ENCODE assay signal across 13 cellular contexts in genomic region chr14:69132513-69133181, GRCh38. TPM values are rescaled to one million over a fixed set of nuclear protein-coding genes. Genes with fewer than 3 reads are reported as not detected.
DNase-seq lines count a peak whose midpoint lies in the region; ATAC-seq and TF ChIP-seq lines count a peak whose summit lies in the region.
"Had no signal": no experiment of that assay in that cellular context is flagged by ENCODE, and none has a peak within 500 bp of the region (broad histone marks: within the 10 kb centered on the region; RNA-seq: fewer than 3 reads in every experiment).

No MANE protein-coding gene starts in this region.

- no peaks in the 10 kb centered on the region for H3K27me3 Mint-ChIP-seq in chondrocyte (ENCODE audit: low read depth)

- peaks cover 4% of the 10 kb centered on the region for H3K36me3 ChIP-seq in osteoblast (ENCODE audit: insufficient read depth, low read length)
- H3K36me3 ChIP-seq: ascending aorta, upper lobe of right lung had no signal

- peak overlapping the region; percentile 75 for H3K27ac ChIP-seq in osteoblast (ENCODE audit: low read depth, low read length)
- H3K27ac ChIP-seq: 22Rv1, SJCRH30, upper lobe of right lung had no signal

- ATAC-seq in GM19463 (IDR thresholded peaks at IDR 0.05; ENCODE audit: unreplicated experiment) (no peak), GM19324 (IDR thresholded peaks at IDR 0.05; ENCODE audit: low FRiP score, unreplicated experiment) (no peak)
- ATAC-seq: left colon had no signal

- TF ChIP-seq CTCF in chondrocyte (IDR thresholded peaks at IDR 0.05) (no peak), osteoblast (IDR thresholded peaks at IDR 0.05; ENCODE audit: extremely low read depth, low read depth, low read length) (no peak), GM13977 (IDR thresholded peaks at IDR 0.05; ENCODE audit: extremely low read depth, insufficient read depth, missing control alignments) (no peak)

- DNase-seq in DMS 273 (lab: John Stamatoyannopoulos, UW; ENCODE audit: unreplicated experiment) (peak; percentile 36), DMS 273 treated with DMSO at 0.1 percent for 48 hours (lab: John Stamatoyannopoulos, UW) (no peak), NCI-H82 treated with DMSO at 0.1 percent for 48 hours (lab: John Stamatoyannopoulos, UW; ENCODE audit: unreplicated experiment) (peak; percentile 9), chondrocyte (ENCODE audit: low spot score) (no peak), osteoblast (ENCODE audit: insufficient read length, low spot score, missing footprints) (no peak), GM13977 (ENCODE audit: low spot score) (no peak)
- DNase-seq: left colon, upper lobe of right lung had no signal

- H3K27me3 ChIP-seq in osteoblast (ENCODE audit: insufficient read depth, low read length), result no peaks in the 10 kb centered on the region
- H3K27me3 ChIP-seq: ascending aorta, SJCRH30, upper lobe of right lung had no signal

- H3K4me3 ChIP-seq in osteoblast (ENCODE audit: insufficient read depth, low read length), result peak overlapping the region; percentile 7
- H3K4me3 ChIP-seq: ascending aorta, SJCRH30, upper lobe of right lung had no signal

- H3K79me2 ChIP-seq in osteoblast (ENCODE audit: insufficient read depth, low read length), result peaks cover 90% of the 10 kb centered on the region

- no peaks in the 10 kb centered on the region for H3K9me3 Mint-ChIP-seq in chondrocyte (ENCODE audit: low read depth)

- H3K4me3 Mint-ChIP-seq in chondrocyte (ENCODE audit: unreplicated experiment), result no peak overlapping the region

- H3K4me1 Mint-ChIP-seq in chondrocyte (ENCODE audit: low read depth), result peaks cover 62% of the 10 kb centered on the region

- H3K27ac Mint-ChIP-seq in chondrocyte (ENCODE audit: unreplicated experiment), result peak overlapping the region; percentile 81

- H3K9me3 ChIP-seq in osteoblast (ENCODE audit: low read depth, low read length), result no peaks in the 10 kb centered on the region
- H3K9me3 ChIP-seq: ascending aorta, SJCRH30, upper lobe of right lung had no signal

- peak overlapping the region; percentile 75 for H3K4me2 ChIP-seq in osteoblast (ENCODE audit: insufficient read depth, low read length)

- H3K4me1 ChIP-seq in osteoblast (ENCODE audit: insufficient read depth, low read length), result peaks cover 45% of the 10 kb centered on the region

- H4K20me1 ChIP-seq in osteoblast (ENCODE audit: insufficient read depth, low read length), result peaks cover 56% of the 10 kb centered on the region

- no peaks in the 10 kb centered on the region for H3K36me3 Mint-ChIP-seq in chondrocyte (ENCODE audit: low read depth)

- H2AFZ ChIP-seq in osteoblast (ENCODE audit: low read length), result no peak overlapping the region

- in situ Hi-C loops in GM13977 (cut with MboI; ENCODE audit: low pct_unique_long_range_greater_than_20kb, low sequenced_read_pairs, unreplicated experiment), result no loop called here

RNA-seq across cellular contexts. Expression of gene DCAF5, which starts 20.3 kb away (rescaled TPM):
- total RNA-seq in chondrocyte (48.1 to 56.9 TPM (median 48.3 TPM) in 3 replicates), osteoblast (38.7 and 41.3 TPM in 2 replicates)

RNA-seq across cellular contexts. Expression of gene EXD2, which starts 58.7 kb away (rescaled TPM):
- total RNA-seq in chondrocyte, result 25.3 to 28.3 TPM (median 27.0 TPM) in 3 replicates
- 18.9 and 19.9 TPM in 2 replicates for total RNA-seq in osteoblast

Comparison
In these comparisons a context has a peak if more than half of its experiments do, and no peak if none do; other contexts are left out.
1. DNase-seq: peak in DMS 273 (single experiment) and NCI-H82 treated with DMSO at 0.1 percent for 48 hours (single experiment); none in DMS 273 treated with DMSO at 0.1 percent for 48 hours (single experiment), chondrocyte (single experiment), osteoblast (single experiment) and GM13977 (single experiment).